Comparison of ENCODE assay signal across 28 cellular contexts in genomic region chr5:149572170-149572569, GRCh38.
"Had no signal": no experiment of that assay in that cellular context is flagged by ENCODE, and none has a peak within 500 bp of the region (broad histone marks: within the 10 kb centered on the region; RNA-seq: fewer than 3 reads in every experiment).

No MANE protein-coding gene starts in this region.

- H3K9me3 ChIP-seq: esophagus muscularis mucosa, gastrocnemius medialis had no signal

- H3K27ac ChIP-seq: brain microvascular endothelial cell, esophagus muscularis mucosa, foreskin keratinocyte, gastrocnemius medialis had no signal

- H3K4me3 ChIP-seq: esophagus muscularis mucosa, gastrocnemius medialis had no signal

- DNase-seq: activated CD4-positive, alpha-beta memory T cell treated with anti-CD3 and anti-CD28 coated beads, Interleukin-2, amount 10 ng/mL, durations not matched to agents 7 days and 5 days; activated CD4-positive, alpha-beta T cell treated with anti-CD3 and anti-CD28 coated beads for 1 hour; activated CD4-positive, alpha-beta T cell treated with anti-CD3 and anti-CD28 coated beads for 4 hours; activated CD4-positive, alpha-beta T cell treated with anti-CD3 and anti-CD28 coated beads, Interleukin-2, amount 10 ng/mL, durations not matched to agents 7 days and 5 days; activated CD4-positive, alpha-beta T cell treated with anti-CD3 and anti-CD28 coated beads, Interleukin-2, amount 50 U/mL, for 4 hours; activated CD4-positive, CD25-positive, alpha-beta regulatory T cell; activated CD8-positive, alpha-beta memory T cell treated with anti-CD3 and anti-CD28 coated beads, Interleukin-2, amount 50 U/mL, for 48 hours; activated gamma-delta T cell; activated naive CD4-positive, alpha-beta T cell treated with anti-CD3 and anti-CD28 coated beads, Interleukin-2, amount 50 U/mL, for 16 hours; activated naive CD4-positive, alpha-beta T cell treated with Interleukin-2 at 50 U/mL for 16 hours; activated T-cell treated with anti-CD3 and anti-CD28 coated beads for 4 hours; activated T-cell treated with anti-CD3 and anti-CD28 coated beads, Interleukin-2, amount 50 U/mL, for 24 hours; activated T-cell treated with anti-CD3 and anti-CD28 coated beads, Interleukin-2, amount 50 U/mL, for 72 hours; amniotic stem cell; anterior cingulate cortex; brain microvascular endothelial cell; cortex of kidney; dermis blood vessel endothelial cell; effector CD4-positive, alpha-beta T cell; effector memory CD8-positive, alpha-beta T cell; erythroblast; foreskin keratinocyte; gastrocnemius medialis; glutamatergic neuron; T-helper 2 cell had no signal

- H3K27me3 ChIP-seq: brain microvascular endothelial cell, esophagus muscularis mucosa, foreskin keratinocyte, gastrocnemius medialis had no signal

- H3K36me3 ChIP-seq: brain microvascular endothelial cell, esophagus muscularis mucosa, gastrocnemius medialis had no signal

- H3K4me1 ChIP-seq: foreskin keratinocyte, gastrocnemius medialis had no signal

- ATAC-seq: activated T-cell treated with anti-CD3 and anti-CD28 coated beads, Interleukin-2, amount 50 U/mL, for 72 hours; effector memory CD8-positive, alpha-beta T cell; foreskin keratinocyte; gastrocnemius medialis had no signal

- FAIRE-seq: astrocyte, bronchial epithelial cell had no signal
